ENCODE assay signal across 8 cellular contexts in the genomic region with DNA sequence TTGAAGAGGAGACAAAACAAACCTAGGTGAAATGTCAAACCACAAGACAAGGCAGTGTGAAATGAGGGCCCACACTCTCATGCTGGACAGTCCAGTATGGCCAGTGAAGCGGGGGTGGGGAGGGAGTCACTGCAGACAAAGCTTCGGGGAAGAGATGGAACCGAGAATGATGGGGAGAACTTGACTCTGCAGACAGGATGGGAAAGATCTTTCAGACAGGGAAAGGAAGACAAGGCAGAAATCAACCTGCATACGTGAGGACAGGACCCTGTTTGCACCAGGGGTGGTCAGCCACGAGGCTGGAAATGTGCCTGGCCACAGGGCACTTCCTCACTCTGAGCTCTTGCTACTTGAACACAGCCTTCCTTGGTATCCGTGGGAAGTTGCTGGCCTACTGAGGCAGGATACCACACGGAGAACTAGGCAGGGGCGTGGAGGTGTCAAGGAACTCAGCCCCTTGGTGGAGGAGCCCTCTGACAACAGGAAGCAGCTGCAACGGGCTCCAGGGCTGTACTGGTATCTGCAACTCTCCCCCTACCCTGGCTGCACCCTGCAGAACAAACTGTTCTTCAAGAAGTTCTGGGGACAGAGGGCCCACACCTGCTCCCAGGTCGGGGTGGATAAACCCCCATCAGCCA. TPM values are rescaled to one million over a fixed set of nuclear protein-coding genes. Genes with fewer than 3 reads are reported as not detected.
A peak's percentile ranks its signal among the peaks of the same experiment; 100 is the strongest.
DNase-seq lines count a peak whose midpoint lies in the region; ATAC-seq and TF ChIP-seq lines count a peak whose summit lies in the region.

No MANE protein-coding gene starts in this region.

- H3K4me1 Mint-ChIP-seq in chondrocyte (ENCODE audit: low read depth): peaks cover 45% of the 10 kb centered on the region

- DNase-seq in GM06990 (ENCODE audit: extremely low read depth, insufficient read length) (peak; percentile 67), NAMALWA (ENCODE audit: low spot score) (peak; percentile 69), chondrocyte (ENCODE audit: low spot score) (no peak), posterior vena cava (ENCODE audit: low spot score) (peak; percentile 77), NCI-H1105 (lab: John Stamatoyannopoulos, UW) (no peak), NCI-H748 (lab: John Stamatoyannopoulos, UW; ENCODE audit: unreplicated experiment) (no peak)

- ATAC-seq in GM19351 (IDR thresholded peaks at IDR 0.05; ENCODE audit: unreplicated experiment): no peak
- no peak for ATAC-seq in HG03196 (IDR thresholded peaks at IDR 0.05; ENCODE audit: unreplicated experiment)

- no peaks in the 10 kb centered on the region for H3K27me3 ChIP-seq in GM06990 (replicated peaks; ENCODE audit: control insufficient read depth, insufficient read depth, low read length)

- intact Hi-C loops in posterior vena cava (cut with DNase I): loop anchor here in 1 of 2 donors (5.0 kb wide), 1 partner anchor 224 kb away; no protein-coding TSS in a partner anchor

- H3K9me3 Mint-ChIP-seq in chondrocyte (ENCODE audit: low read depth): no peaks in the 10 kb centered on the region

- peak overlapping the region; percentile 71 for H3K27ac Mint-ChIP-seq in chondrocyte (ENCODE audit: unreplicated experiment)

- TF ChIP-seq CTCF in GM06990 (IDR thresholded peaks at IDR 0.05; ENCODE audit: insufficient read depth, low read length, poor library complexity, severe bottlenecking) (no peak), chondrocyte (IDR thresholded peaks at IDR 0.05) (no peak)

- H3K4me3 Mint-ChIP-seq in chondrocyte (ENCODE audit: unreplicated experiment): no peak overlapping the region

- no peaks in the 10 kb centered on the region for H3K27me3 Mint-ChIP-seq in chondrocyte (ENCODE audit: low read depth)

- no peaks in the 10 kb centered on the region for H3K36me3 Mint-ChIP-seq in chondrocyte (ENCODE audit: low read depth)

- H3K36me3 ChIP-seq in GM06990 (ENCODE audit: control insufficient read depth, insufficient read depth, low read length): no peaks in the 10 kb centered on the region

- H3K4me3 ChIP-seq in GM06990 (replicated peaks; ENCODE audit: low read depth, low read length): no peak overlapping the region

RNA-seq across cellular contexts. Expression of gene SRP14, which starts 9.3 kb away (rescaled TPM):
- 144 to 199 TPM (median 146 TPM) in 3 replicates for total RNA-seq in chondrocyte
- total RNA-seq in posterior vena cava: 100 to 1,000 TPM; 148 to 160 TPM

Comparison
In these comparisons a context has a peak if more than half of its experiments do, and no peak if none do; other contexts are left out.
1. DNase-seq: peak in GM06990 (single experiment), NAMALWA (single experiment) and posterior vena cava (single experiment); none in chondrocyte (single experiment), NCI-H1105 (single experiment) and NCI-H748 (single experiment).